9 cellular contexts compared by ENCODE assay signal in the genomic region with DNA sequence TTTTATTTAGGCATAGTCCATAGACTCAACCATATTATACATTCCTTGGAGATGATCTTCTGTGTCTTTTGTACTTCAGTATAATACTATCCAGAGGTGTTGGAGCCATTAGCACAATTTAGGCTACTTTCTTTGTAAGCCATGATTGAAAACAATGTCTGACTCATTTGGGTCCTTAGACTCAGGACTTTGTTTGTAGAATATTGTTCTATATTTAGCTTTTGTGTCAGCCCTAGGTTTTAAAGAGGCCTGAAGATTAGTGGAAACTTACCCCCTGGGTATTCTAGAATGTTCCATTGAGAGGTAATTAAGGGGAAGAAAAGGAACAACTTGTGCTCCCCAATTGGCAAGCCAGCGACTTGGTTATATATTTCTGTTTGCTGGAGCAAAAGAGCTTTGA.
DNase-seq lines count a peak whose midpoint lies in the region; ATAC-seq and TF ChIP-seq lines count a peak whose summit lies in the region.
"Had no signal": no experiment of that assay in that cellular context is flagged by ENCODE, and none has a peak within 500 bp of the region (broad histone marks: within the 10 kb centered on the region; RNA-seq: fewer than 3 reads in every experiment).

No MANE protein-coding gene starts in this region.

- TF ChIP-seq EP300 in ovary (IDR thresholded peaks at IDR 0.05): no peak

- TF ChIP-seq POLR2A in Peyer's patch (IDR thresholded peaks at IDR 0.05) (no peak), ovary (IDR thresholded peaks at IDR 0.05) (no peak)

- 7 to 25% (median 14%) methylated on average over 1 of the region's 1 CpG for WGBS in ovary, 3 donors

- no peak for ATAC-seq in GM19328 (IDR thresholded peaks at IDR 0.05; ENCODE audit: unreplicated experiment)
- ATAC-seq: left lobe of liver had no signal

- no peaks in the 10 kb centered on the region for H3K27me3 ChIP-seq in SJSA1 (replicated peaks)
- peaks cover 0 to 8% of the 10 kb centered on the region in 2 donors for H3K27me3 ChIP-seq in stomach smooth muscle (ENCODE audit: control insufficient read depth in 1 of 2, insufficient read depth in 2 of 2, low read length in 2 of 2)
- H3K27me3 ChIP-seq in Peyer's patch: no peaks in the 10 kb centered on the region
- no peaks in the 10 kb centered on the region for H3K27me3 ChIP-seq in ovary

- H3K9ac ChIP-seq in stomach smooth muscle (ENCODE audit: low read length in 2 of 2): no peak overlapping the region

- DNase-seq in HCEC 1CT: peak; percentile 17
- DNase-seq in SJSA1 (ENCODE audit: low read depth in 1 of 2, low spot score in 2 of 2): peak in 1 of 2 experiments; percentile 39
- peak in 1 of 2 donors; percentile 12 for DNase-seq in foreskin fibroblast
- no peak for DNase-seq in Peyer's patch
- no peak for DNase-seq in ovary
- DNase-seq: NCI-H1417 had no signal

- TF ChIP-seq CTCF in foreskin fibroblast (IDR thresholded peaks at IDR 0.05; ENCODE audit: low read depth, low read length) (no peak), Peyer's patch (IDR thresholded peaks at IDR 0.05) (no peak), ovary (IDR thresholded peaks at IDR 0.05) (no peak)

- H3K36me3 ChIP-seq in SJSA1 (no peaks in the 10 kb centered on the region), stomach smooth muscle (ENCODE audit: control insufficient read depth in 2 of 2, insufficient read depth in 2 of 2, low read length in 2 of 2) (no peaks in the 10 kb centered on the region), Peyer's patch (no peaks in the 10 kb centered on the region), ovary (no peaks in the 10 kb centered on the region)

- H3K4me3 ChIP-seq in SJSA1 (peak overlapping the region; percentile 11), foreskin fibroblast (ENCODE audit: low read depth in 1 of 2, low read length in 2 of 2) (peak overlapping the region; percentile 25 to 34), stomach smooth muscle (ENCODE audit: low read length in 2 of 2) (peak overlapping the region; percentile 48 to 66), Peyer's patch (no peak overlapping the region), ovary (no peak overlapping the region)

- peak overlapping the region; percentile 50 for H3K27ac ChIP-seq in SJSA1
- H3K27ac ChIP-seq in stomach smooth muscle (ENCODE audit: low read length): peak overlapping the region; percentile 31
- H3K27ac ChIP-seq in Peyer's patch: peak overlapping the region in 1 of 4 donors; percentile 45
- H3K27ac ChIP-seq in ovary: peak overlapping the region in 1 of 2 donors; percentile 1

- H3K9me3 ChIP-seq in SJSA1 (replicated peaks) (no peaks in the 10 kb centered on the region), stomach smooth muscle (ENCODE audit: control insufficient read depth in 2 of 2, low read length in 2 of 2) (no peaks in the 10 kb centered on the region), Peyer's patch (no peaks in the 10 kb centered on the region), ovary (no peaks in the 10 kb centered on the region)

- H3K4me1 ChIP-seq in SJSA1 (replicated peaks) (peaks cover 49% of the 10 kb centered on the region), stomach smooth muscle (ENCODE audit: control insufficient read depth, insufficient read depth, low read length) (peaks cover 5% of the 10 kb centered on the region), Peyer's patch (peaks cover 0 to 11% (median 0%) of the 10 kb centered on the region in 4 donors), ovary (ENCODE audit: insufficient read depth) (peaks cover 3% of the 10 kb centered on the region)

- intact Hi-C loops in ovary (cut with DNase I): loop anchor here in 2 of 4 donors (5.0 to 10.0 kb wide), 3 partner anchors 217 to 350 kb away; partner anchors contain the start of gene NHS (in 1 of the 2)

Comparison
In these comparisons a context has a peak if more than half of its experiments do, and no peak if none do; other contexts are left out.
1. H3K4me3 ChIP-seq: peak in SJSA1 (single experiment), foreskin fibroblast (2 of 2) and stomach smooth muscle (2 of 2); none in Peyer's patch (0 of 4) and ovary (single experiment).